Comparison of ENCODE assay signal across 16 cellular contexts in genomic region chr9:35996358-35996970, GRCh38. TPM values are rescaled to one million over a fixed set of nuclear protein-coding genes. Genes with fewer than 3 reads are reported as not detected.
DNase-seq lines count a peak whose midpoint lies in the region; ATAC-seq, FAIRE-seq and TF ChIP-seq lines count a peak whose summit lies in the region.
"Had no signal": no experiment of that assay in that cellular context is flagged by ENCODE, and none has a peak within 500 bp of the region (broad histone marks: within the 10 kb centered on the region; RNA-seq: fewer than 3 reads in every experiment).

No MANE protein-coding gene starts in this region.

- peaks cover 42% of the 10 kb centered on the region for H3K27me3 Mint-ChIP-seq in T-helper 17 cell

- H3K36me3 Mint-ChIP-seq in T-helper 17 cell (ENCODE audit: low read depth), result peaks cover 4% of the 10 kb centered on the region

- intact Hi-C loops in head of caudate nucleus (cut with DNase I), result no loop called here

- H3K4me1 Mint-ChIP-seq in T-helper 17 cell, result no peaks in the 10 kb centered on the region

- TF ChIP-seq CTCF in fibroblast of pulmonary artery (IDR thresholded peaks at IDR 0.05; ENCODE audit: low read length, missing control alignments), result no peak

- ATAC-seq in T-helper 17 cell, result no peak
- no peak for ATAC-seq in GM18511 (IDR thresholded peaks at IDR 0.05; ENCODE audit: unreplicated experiment)
- ATAC-seq: naive thymus-derived CD4-positive, alpha-beta T cell; right lobe of liver had no signal

- H3K9me3 ChIP-seq in T-helper 17 cell (ENCODE audit: control insufficient read depth, low read length, poor library complexity, severe bottlenecking), result no peaks in the 10 kb centered on the region
- H3K9me3 ChIP-seq: right lobe of liver, SJSA1 had no signal

- H3K4me3 Mint-ChIP-seq in T-helper 17 cell, result no peak overlapping the region
- H3K4me3 Mint-ChIP-seq: activated T-cell treated with anti-CD3 and anti-CD28 coated beads, Interleukin-2, amount 50 U/mL, for 24 hours; naive thymus-derived CD4-positive, alpha-beta T cell had no signal

- no peak for FAIRE-seq in RCC 7860 (lab: Jason Lieb, UNC)
- FAIRE-seq: endothelial cell of umbilical vein had no signal

- no peak overlapping the region for H3K27ac Mint-ChIP-seq in T-helper 17 cell
- H3K27ac Mint-ChIP-seq: activated T-cell treated with anti-CD3 and anti-CD28 coated beads, Interleukin-2, amount 50 U/mL, for 24 hours; naive thymus-derived CD4-positive, alpha-beta T cell had no signal

- peak; percentile 70 for DNase-seq in EL
- DNase-seq in RCC 7860 (ENCODE audit: low spot score), result peak; percentile 73
- peak; percentile 16 for DNase-seq in fibroblast of pulmonary artery (ENCODE audit: low read depth)
- peak; percentile 28 for DNase-seq in non-pigmented ciliary epithelial cell (ENCODE audit: low read depth)
- no peak for DNase-seq in T-helper 17 cell
- DNase-seq in cerebellar cortex (ENCODE audit: low spot score), result no peak
- no peak for DNase-seq in head of caudate nucleus
- DNase-seq: activated T-cell treated with anti-CD3 and anti-CD28 coated beads, Interleukin-2, amount 50 U/mL, for 24 hours; naive thymus-derived CD4-positive, alpha-beta T cell; NCI-H1105; NCI-H69; right lobe of liver had no signal

- no peak overlapping the region for H3K4me3 ChIP-seq in fibroblast of pulmonary artery (replicated peaks; ENCODE audit: low read depth, low read length)
- H3K4me3 ChIP-seq: ascending aorta, right lobe of liver, SJSA1 had no signal

RNA-seq across cellular contexts. Expression of gene OR2S2, which starts 38.5 kb away (rescaled TPM):
- not detected for total RNA-seq in T-helper 17 cell
- total RNA-seq: ascending aorta; endothelial cell of umbilical vein; naive thymus-derived CD4-positive, alpha-beta T cell; right lobe of liver; SJSA1 had no signal

RNA-seq across cellular contexts. Expression of gene RECK, which starts 40.2 kb away (rescaled TPM):
- 1 to 10 TPM; 6.4 to 7.8 TPM for total RNA-seq in T-helper 17 cell

Comparison
In these comparisons a context has a peak if more than half of its experiments do, and no peak if none do; other contexts are left out.
1. DNase-seq: peak in EL (single experiment), RCC 7860 (single experiment), fibroblast of pulmonary artery (single experiment) and non-pigmented ciliary epithelial cell (single experiment); none in T-helper 17 cell (0 of 3), cerebellar cortex (single experiment) and head of caudate nucleus (0 of 42).